15 cellular contexts compared by ENCODE assay signal in the genomic region with DNA sequence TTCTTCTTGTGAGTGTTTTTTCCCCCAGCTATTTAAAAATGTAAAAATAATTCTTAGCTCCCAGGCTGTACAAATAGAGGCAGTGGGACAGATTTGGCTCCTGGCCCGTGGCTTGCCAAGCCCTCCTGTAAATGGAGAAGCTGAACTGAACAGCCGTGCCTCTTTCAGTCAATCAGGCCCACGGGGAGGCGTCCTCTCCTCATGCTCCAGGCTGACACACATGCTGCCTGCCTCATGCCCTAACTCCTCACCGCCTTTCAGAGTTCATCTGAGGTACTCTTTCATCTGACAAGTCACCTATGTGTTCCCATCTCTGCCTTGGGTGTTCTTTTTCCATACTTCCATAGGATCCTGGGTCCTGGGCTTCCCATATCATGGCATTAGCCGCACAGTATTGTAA. TPM values are rescaled to one million over a fixed set of nuclear protein-coding genes. Genes with fewer than 3 reads are reported as not detected.
A peak's percentile ranks its signal among the peaks of the same experiment; 100 is the strongest.
DNase-seq lines count a peak whose midpoint lies in the region; ATAC-seq and TF ChIP-seq lines count a peak whose summit lies in the region.
"Had no signal": no experiment of that assay in that cellular context is flagged by ENCODE, and none has a peak within 500 bp of the region (broad histone marks: within the 10 kb centered on the region; RNA-seq: fewer than 3 reads in every experiment).

No MANE protein-coding gene starts in this region.

- H3K27ac Mint-ChIP-seq in activated naive CD4-positive, alpha-beta T cell treated with anti-CD3 and anti-CD28 coated beads, Interleukin-2, amount 10 ng/mL, durations not matched to agents 7 days and 5 days = peak overlapping the region; percentile 35
- no peak overlapping the region for H3K27ac Mint-ChIP-seq in activated naive CD4-positive, alpha-beta T cell treated with anti-CD3 and anti-CD28 coated beads for 36 hours
- peak overlapping the region; percentile 20 for H3K27ac Mint-ChIP-seq in glutamatergic neuron (ENCODE audit: unreplicated experiment)
- peak overlapping the region; percentile 13 to 42 for H3K27ac Mint-ChIP-seq in stimulated activated naive CD8-positive, alpha-beta T cell treated with anti-CD3 and anti-CD28 coated beads, Interleukin-15, amount 100 ng/mL, for 72 hours

- TF ChIP-seq CTCF in OCI-LY3 (IDR thresholded peaks at IDR 0.05; ENCODE audit: low read depth, low read length) (no peak), glutamatergic neuron (IDR thresholded peaks at IDR 0.05; ENCODE audit: partially characterized antibody, unreplicated experiment) (no peak)

- H3K4me3 Mint-ChIP-seq in activated naive CD4-positive, alpha-beta T cell treated with anti-CD3 and anti-CD28 coated beads, Interleukin-2, amount 10 ng/mL, durations not matched to agents 7 days and 5 days = no peak overlapping the region
- no peak overlapping the region for H3K4me3 Mint-ChIP-seq in activated naive CD4-positive, alpha-beta T cell treated with anti-CD3 and anti-CD28 coated beads for 36 hours
- no peak overlapping the region for H3K4me3 Mint-ChIP-seq in glutamatergic neuron (ENCODE audit: unreplicated experiment)
- H3K4me3 Mint-ChIP-seq in stimulated activated naive CD8-positive, alpha-beta T cell treated with anti-CD3 and anti-CD28 coated beads, Interleukin-15, amount 100 ng/mL, for 72 hours = no peak overlapping the region

- no peaks in the 10 kb centered on the region for H3K9me3 Mint-ChIP-seq in activated naive CD4-positive, alpha-beta T cell treated with anti-CD3 and anti-CD28 coated beads, Interleukin-2, amount 10 ng/mL, durations not matched to agents 7 days and 5 days
- H3K9me3 Mint-ChIP-seq in activated naive CD4-positive, alpha-beta T cell treated with anti-CD3 and anti-CD28 coated beads for 36 hours = no peaks in the 10 kb centered on the region
- no peaks in the 10 kb centered on the region for H3K9me3 Mint-ChIP-seq in glutamatergic neuron (ENCODE audit: unreplicated experiment)
- H3K9me3 Mint-ChIP-seq in stimulated activated naive CD8-positive, alpha-beta T cell treated with anti-CD3 and anti-CD28 coated beads, Interleukin-15, amount 100 ng/mL, for 72 hours = no peaks in the 10 kb centered on the region

- H3K4me3 ChIP-seq in OCI-LY3 (ENCODE audit: low read length) = no peak overlapping the region
- H3K4me3 ChIP-seq: uterus had no signal

- no peaks in the 10 kb centered on the region for H3K27me3 ChIP-seq in OCI-LY3 (ENCODE audit: low read depth, low read length)
- H3K27me3 ChIP-seq: uterus had no signal

- peaks cover 93% of the 10 kb centered on the region for H4K20me1 ChIP-seq in OCI-LY3 (ENCODE audit: insufficient read depth, low read length)

- H3K9me3 ChIP-seq in OCI-LY3 (ENCODE audit: insufficient read depth, low read length) = no peaks in the 10 kb centered on the region
- H3K9me3 ChIP-seq: uterus had no signal

- peaks cover 95% of the 10 kb centered on the region for H3K36me3 ChIP-seq in OCI-LY3 (replicated peaks; ENCODE audit: low read depth, low read length)
- H3K36me3 ChIP-seq: uterus had no signal

- H3K4me1 Mint-ChIP-seq in activated naive CD4-positive, alpha-beta T cell treated with anti-CD3 and anti-CD28 coated beads, Interleukin-2, amount 10 ng/mL, durations not matched to agents 7 days and 5 days = peaks cover 21% of the 10 kb centered on the region
- H3K4me1 Mint-ChIP-seq in activated naive CD4-positive, alpha-beta T cell treated with anti-CD3 and anti-CD28 coated beads for 36 hours (ENCODE audit: low read depth) = peaks cover 24% of the 10 kb centered on the region
- H3K4me1 Mint-ChIP-seq in glutamatergic neuron (ENCODE audit: low read depth, unreplicated experiment) = peaks cover 8% of the 10 kb centered on the region
- peaks cover 31% of the 10 kb centered on the region for H3K4me1 Mint-ChIP-seq in stimulated activated naive CD8-positive, alpha-beta T cell treated with anti-CD3 and anti-CD28 coated beads, Interleukin-15, amount 100 ng/mL, for 72 hours

- no peak for DNase-seq in activated naive CD4-positive, alpha-beta T cell treated with anti-CD3 and anti-CD28 coated beads, Interleukin-2, amount 10 ng/mL, durations not matched to agents 7 days and 5 days
- no peak for DNase-seq in activated naive CD4-positive, alpha-beta T cell treated with anti-CD3 and anti-CD28 coated beads for 36 hours
- DNase-seq in glutamatergic neuron = peak; percentile 32
- no peak for DNase-seq in stimulated activated naive CD8-positive, alpha-beta T cell treated with anti-CD3 and anti-CD28 coated beads, Interleukin-15, amount 100 ng/mL, for 72 hours
- no peak for DNase-seq in GDM1 (lab: John Stamatoyannopoulos, UW)
- no peak for DNase-seq in NCI-H1105 (lab: John Stamatoyannopoulos, UW)
- DNase-seq: activated CD4-positive, alpha-beta T cell treated with anti-CD3 and anti-CD28 coated beads for 4 hours; NCI-H2029 treated with DMSO at 0.1 percent for 48 hours; stimulated activated CD4-positive, alpha-beta T cell treated with anti-CD3 and anti-CD28 coated beads, Interleukin-15, amount 100 ng/mL, for 24 hours; uterus had no signal

- H3K4me1 ChIP-seq in OCI-LY3 (ENCODE audit: low read length) = no peaks in the 10 kb centered on the region
- H3K4me1 ChIP-seq: uterus had no signal

- H3K36me3 Mint-ChIP-seq in activated naive CD4-positive, alpha-beta T cell treated with anti-CD3 and anti-CD28 coated beads, Interleukin-2, amount 10 ng/mL, durations not matched to agents 7 days and 5 days = peaks cover 76% of the 10 kb centered on the region
- H3K36me3 Mint-ChIP-seq in activated naive CD4-positive, alpha-beta T cell treated with anti-CD3 and anti-CD28 coated beads for 36 hours (ENCODE audit: low read depth) = peaks cover 44% of the 10 kb centered on the region
- peaks cover 4% of the 10 kb centered on the region for H3K36me3 Mint-ChIP-seq in glutamatergic neuron (ENCODE audit: unreplicated experiment)

- CTCF ChIA-PET in activated naive CD4-positive, alpha-beta T cell treated with anti-CD3 and anti-CD28 coated beads, Interleukin-2, amount 10 ng/mL, durations not matched to agents 7 days and 5 days (lab: Charles Lee) = no interaction called here
- CTCF ChIA-PET in activated naive CD4-positive, alpha-beta T cell treated with anti-CD3 and anti-CD28 coated beads for 36 hours (lab: Charles Lee) = interaction anchor here (0.7 kb wide), 1 partner anchor 10 kb away, joined by 3 read pairs; no protein-coding TSS in a partner anchor

- H3K27me3 Mint-ChIP-seq in activated naive CD4-positive, alpha-beta T cell treated with anti-CD3 and anti-CD28 coated beads, Interleukin-2, amount 10 ng/mL, durations not matched to agents 7 days and 5 days = no peaks in the 10 kb centered on the region
- H3K27me3 Mint-ChIP-seq in activated naive CD4-positive, alpha-beta T cell treated with anti-CD3 and anti-CD28 coated beads for 36 hours (ENCODE audit: low read depth) = no peaks in the 10 kb centered on the region
- peaks cover 2% of the 10 kb centered on the region for H3K27me3 Mint-ChIP-seq in glutamatergic neuron (ENCODE audit: unreplicated experiment)
- H3K27me3 Mint-ChIP-seq in stimulated activated naive CD8-positive, alpha-beta T cell treated with anti-CD3 and anti-CD28 coated beads, Interleukin-15, amount 100 ng/mL, for 72 hours = no peaks in the 10 kb centered on the region

- no peak overlapping the region for H2AFZ ChIP-seq in OCI-LY3 (ENCODE audit: low read depth, low read length)

- intact Hi-C loops in activated naive CD4-positive, alpha-beta T cell treated with anti-CD3 and anti-CD28 coated beads for 36 hours (cut with micrococcal nuclease) = no loop called here

- H3K4me2 ChIP-seq in OCI-LY3 (ENCODE audit: low read length) = no peak overlapping the region

- peaks cover 97% of the 10 kb centered on the region for H3K79me2 ChIP-seq in OCI-LY3 (ENCODE audit: low read length)

- H3K27ac ChIP-seq in OCI-LY3 (ENCODE audit: low read length) = peak overlapping the region; percentile 12

- H3K9ac ChIP-seq in OCI-LY3 (ENCODE audit: low read length) = no peak overlapping the region

- ATAC-seq in stimulated activated naive CD8-positive, alpha-beta T cell treated with anti-CD3 and anti-CD28 coated beads, Interleukin-15, amount 100 ng/mL, for 72 hours = no peak
- ATAC-seq in SK-N-SH treated with all-trans-retinoic acid at 6 μM for 48 hours = no peak

TF ChIP-seq in SK-N-SH treated with all-trans-retinoic acid at 6 μM for 48 hours, 23 proteins besides CTCF, POLR2A, EP300 and RAD21 (continues in another document):
- TF ChIP-seq ZNF70 (CRISPR knock-in tag; IDR thresholded peaks at IDR 0.05) = no peak
- TF ChIP-seq TOX (CRISPR knock-in tag; IDR thresholded peaks at IDR 0.05; ENCODE audit: borderline replicate concordance) = no peak
- no peak for TF ChIP-seq OSR1 (CRISPR knock-in tag; IDR thresholded peaks at IDR 0.05)
- TF ChIP-seq BACH2 (CRISPR knock-in tag; IDR thresholded peaks at IDR 0.05; ENCODE audit: borderline replicate concordance) = no peak
- TF ChIP-seq ZNF565 (CRISPR knock-in tag; conservative IDR thresholded peaks at IDR 0.05; ENCODE audit: low read depth) = no peak
- TF ChIP-seq, protein P1, sequence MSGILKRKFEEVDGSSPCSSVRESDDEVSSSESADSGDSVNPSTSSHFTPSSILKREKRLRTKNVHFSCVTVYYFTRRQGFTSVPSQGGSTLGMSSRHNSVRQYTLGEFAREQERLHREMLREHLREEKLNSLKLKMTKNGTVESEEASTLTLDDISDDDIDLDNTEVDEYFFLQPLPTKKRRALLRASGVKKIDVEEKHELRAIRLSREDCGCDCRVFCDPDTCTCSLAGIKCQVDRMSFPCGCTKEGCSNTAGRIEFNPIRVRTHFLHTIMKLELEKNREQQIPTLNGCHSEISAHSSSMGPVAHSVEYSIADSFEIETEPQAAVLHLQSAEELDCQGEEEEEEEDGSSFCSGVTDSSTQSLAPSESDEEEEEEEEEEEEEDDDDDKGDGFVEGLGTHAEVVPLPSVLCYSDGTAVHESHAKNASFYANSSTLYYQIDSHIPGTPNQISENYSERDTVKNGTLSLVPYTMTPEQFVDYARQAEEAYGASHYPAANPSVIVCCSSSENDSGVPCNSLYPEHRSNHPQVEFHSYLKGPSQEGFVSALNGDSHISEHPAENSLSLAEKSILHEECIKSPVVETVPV (CRISPR knock-in tag; IDR thresholded peaks at IDR 0.05) = no peak
- no peak for TF ChIP-seq ZC3H10 (CRISPR knock-in tag; IDR thresholded peaks at IDR 0.05)
- no peak for TF ChIP-seq RARB (CRISPR knock-in tag; IDR thresholded peaks at IDR 0.05)
- TF ChIP-seq ZFP30 (CRISPR knock-in tag; IDR thresholded peaks at IDR 0.05) = no peak
- no peak for TF ChIP-seq ARNTL (CRISPR knock-in tag; IDR thresholded peaks at IDR 0.05; ENCODE audit: borderline replicate concordance, low read depth)
- TF ChIP-seq GLIS3 (CRISPR knock-in tag; IDR thresholded peaks at IDR 0.05) = no peak

RNA-seq across cellular contexts. Expression of a gene that starts 58.9 kb away (rescaled TPM):
- not detected for total RNA-seq in activated naive CD4-positive, alpha-beta T cell treated with anti-CD3 and anti-CD28 coated beads for 36 hours
- not detected for total RNA-seq in glutamatergic neuron (ENCODE audit: unreplicated experiment)
- total RNA-seq: cerebellum, epithelial cell of proximal tubule, osteoblast, uterus had no signal
